12 cellular contexts compared by ENCODE assay signal in the genomic region with DNA sequence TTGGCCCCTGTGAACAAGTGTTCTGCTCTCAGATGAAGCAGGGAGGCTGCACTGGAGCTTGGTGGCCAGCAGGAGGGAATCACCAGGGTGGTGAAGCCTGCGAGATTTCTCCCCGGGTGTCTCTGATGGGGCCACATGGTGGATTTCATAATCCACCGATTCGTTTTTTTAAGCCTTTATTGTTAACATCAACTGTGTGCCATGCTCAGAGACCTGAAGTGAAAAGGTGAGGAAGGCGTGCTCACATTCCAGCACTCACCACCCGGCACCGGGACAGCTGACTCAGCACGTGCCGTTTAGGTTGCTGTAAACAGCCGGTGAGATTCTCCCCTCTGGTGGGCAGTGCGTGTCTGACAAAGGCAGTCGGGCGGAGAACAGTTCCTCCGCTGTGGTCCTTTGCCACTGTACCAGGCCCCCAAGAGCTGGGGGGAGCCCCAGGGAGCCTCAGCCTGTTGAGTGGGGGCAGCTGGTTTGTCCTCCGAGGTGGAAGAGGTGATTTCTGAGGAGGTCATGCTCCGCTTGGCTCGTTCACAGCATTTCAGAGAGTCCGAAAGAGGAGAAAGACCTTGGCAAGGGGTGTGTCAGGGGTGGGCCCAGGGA. TPM values are rescaled to one million over a fixed set of nuclear protein-coding genes. Genes with fewer than 3 reads are reported as not detected.
DNase-seq lines count a peak whose midpoint lies in the region; FAIRE-seq and TF ChIP-seq lines count a peak whose summit lies in the region.
"Had no signal": no experiment of that assay in that cellular context is flagged by ENCODE, and none has a peak within 500 bp of the region (broad histone marks: within the 10 kb centered on the region; RNA-seq: fewer than 3 reads in every experiment).

No MANE protein-coding gene starts in this region.

- no peak for TF ChIP-seq POLR2A in endothelial cell of umbilical vein (IDR thresholded peaks at IDR 0.05; ENCODE audit: low read depth, low read length)

- peaks cover 0 to 26% of the 10 kb centered on the region in 2 experiments for H3K36me3 ChIP-seq in endothelial cell of umbilical vein (ENCODE audit: control insufficient read depth in 2 of 2, extremely low read depth in 1 of 2, insufficient read depth in 2 of 2, low read length in 2 of 2)
- H3K36me3 ChIP-seq in colonic mucosa, result peaks cover 6% of the 10 kb centered on the region

- CTCF ChIA-PET in endothelial cell of umbilical vein (lab: Charles Lee), result interaction anchor here (0.8 to 1.2 kb wide), 5 partner anchors 9 to 121 kb away, joined by 3 to 6 read pairs (median 3); partner anchors contain the start of gene AHRR

- no peaks in the 10 kb centered on the region for H3K27me3 Mint-ChIP-seq in progenitor cell of endocrine pancreas
- no peaks in the 10 kb centered on the region for H3K27me3 Mint-ChIP-seq in activated T-cell treated with anti-CD3 and anti-CD28 coated beads, Interleukin-2, amount 50 U/mL, for 24 hours

- no peak overlapping the region for H3K4me3 Mint-ChIP-seq in progenitor cell of endocrine pancreas (ENCODE audit: low read depth)
- H3K4me3 Mint-ChIP-seq in activated T-cell treated with anti-CD3 and anti-CD28 coated beads, Interleukin-2, amount 50 U/mL, for 24 hours, result no peak overlapping the region

- BruUV-seq in endothelial cell of umbilical vein (replicated peaks; lab: Mats Ljungman, UMichigan), result no TSS peak

- no peak overlapping the region for H3K27ac ChIP-seq in endothelial cell of umbilical vein (ENCODE audit: insufficient read depth, low read depth, low read length)
- no peak overlapping the region for H3K27ac ChIP-seq in colonic mucosa
- H3K27ac ChIP-seq: suprapubic skin had no signal

- peaks cover 11% of the 10 kb centered on the region for H3K4me1 Mint-ChIP-seq in progenitor cell of endocrine pancreas (ENCODE audit: low read depth)
- H3K4me1 Mint-ChIP-seq in activated T-cell treated with anti-CD3 and anti-CD28 coated beads, Interleukin-2, amount 50 U/mL, for 24 hours (ENCODE audit: low read depth), result no peaks in the 10 kb centered on the region

- peaks cover 16% of the 10 kb centered on the region for H3K79me2 ChIP-seq in endothelial cell of umbilical vein (ENCODE audit: control insufficient read depth, insufficient read depth, low read length)

- no peak overlapping the region for H3K27ac Mint-ChIP-seq in progenitor cell of endocrine pancreas
- H3K27ac Mint-ChIP-seq in activated T-cell treated with anti-CD3 and anti-CD28 coated beads, Interleukin-2, amount 50 U/mL, for 24 hours, result no peak overlapping the region

- H3K9ac ChIP-seq in endothelial cell of umbilical vein (replicated peaks; ENCODE audit: extremely low read depth, insufficient read depth, low read length) (no peak overlapping the region), colonic mucosa (ENCODE audit: low read depth in 2 of 2, low read length in 2 of 2) (no peak overlapping the region)

- TF ChIP-seq CTCF in GM12864 (IDR thresholded peaks at IDR 0.05; ENCODE audit: low read depth, low read length, missing control alignments) (peak; percentile 18), endothelial cell of umbilical vein (IDR thresholded peaks at IDR 0.05; ENCODE audit: extremely low read depth in 1 of 2, insufficient read depth in 1 of 2, low read depth in 1 of 2, low read length in 2 of 2) (peak; percentile 14 to 17), progenitor cell of endocrine pancreas (IDR thresholded peaks at IDR 0.05; ENCODE audit: unreplicated experiment) (peak; percentile 33), colonic mucosa (IDR thresholded peaks at IDR 0.05) (no peak)

- dilution Hi-C loops in endothelial cell of umbilical vein (cut with MboI; ENCODE audit: extremely low pct_ligation_motif_present, low sequenced_read_pairs), result no loop called here

- H3K27me3 ChIP-seq in endothelial cell of umbilical vein (ENCODE audit: control insufficient read depth in 2 of 2, insufficient read depth in 2 of 2, low read length in 2 of 2), result no peaks in the 10 kb centered on the region
- no peaks in the 10 kb centered on the region for H3K27me3 ChIP-seq in colonic mucosa
- H3K27me3 ChIP-seq: suprapubic skin had no signal

- intact Hi-C loops in endothelial cell of umbilical vein (cut with micrococcal nuclease) (no loop called here), colonic mucosa (cut with DNase I) (no loop called here)

- H3K4me2 ChIP-seq in endothelial cell of umbilical vein (ENCODE audit: insufficient read depth, low read length), result no peak overlapping the region

- H3K9me3 Mint-ChIP-seq in progenitor cell of endocrine pancreas (ENCODE audit: low read depth), result no peaks in the 10 kb centered on the region
- H3K9me3 Mint-ChIP-seq in activated T-cell treated with anti-CD3 and anti-CD28 coated beads, Interleukin-2, amount 50 U/mL, for 24 hours, result no peaks in the 10 kb centered on the region

- H3K9me3 ChIP-seq in endothelial cell of umbilical vein (replicated peaks; ENCODE audit: control insufficient read depth, insufficient read depth, low read length), result no peaks in the 10 kb centered on the region
- H3K9me3 ChIP-seq in colonic mucosa, result no peaks in the 10 kb centered on the region
- H3K9me3 ChIP-seq: suprapubic skin had no signal

- no peak for DNase-seq in GM12864 (ENCODE audit: low read depth)
- DNase-seq in LoVo (ENCODE audit: low spot score), result peak; percentile 27
- no peak for DNase-seq in endothelial cell of umbilical vein (ENCODE audit: low read depth, low spot score)
- DNase-seq in progenitor cell of endocrine pancreas (ENCODE audit: low spot score, unreplicated experiment), result no peak
- no peak for DNase-seq in NCI-H1092 treated with DMSO at 0.1 percent for 48 hours (lab: John Stamatoyannopoulos, UW)
- DNase-seq in colonic mucosa, result no peak
- DNase-seq in foreskin melanocyte, result no peak
- DNase-seq in activated T-cell treated with anti-CD3 and anti-CD28 coated beads, Interleukin-2, amount 50 U/mL, for 24 hours, result no peak
- DNase-seq: erythroblast, NCI-H2171 treated with DMSO at 0.1 percent for 48 hours, T-helper 2 cell had no signal

- POLR2A ChIA-PET in endothelial cell of umbilical vein (lab: Charles Lee), result no interaction called here

- no peaks in the 10 kb centered on the region for H4K20me1 ChIP-seq in endothelial cell of umbilical vein (replicated peaks; ENCODE audit: control insufficient read depth, extremely low read depth, insufficient read depth, low read length)

- H3K4me1 ChIP-seq in endothelial cell of umbilical vein (ENCODE audit: control insufficient read depth, extremely low read depth, insufficient read depth, low read length) (peaks cover 17% of the 10 kb centered on the region), colonic mucosa (no peaks in the 10 kb centered on the region)
- H3K4me1 ChIP-seq: suprapubic skin had no signal

- H3K4me3 ChIP-seq in GM12864 (ENCODE audit: low read depth, low read length) (no peak overlapping the region), endothelial cell of umbilical vein (replicated peaks in 1 of 3; ENCODE audit: insufficient read depth in 1 of 3, low read depth in 1 of 3, low read length in 3 of 3) (no peak overlapping the region), colonic mucosa (no peak overlapping the region)
- H3K4me3 ChIP-seq: suprapubic skin had no signal

- FAIRE-seq in endothelial cell of umbilical vein (lab: Jason Lieb, UNC), result no peak

- no peaks in the 10 kb centered on the region for H3K9me1 ChIP-seq in endothelial cell of umbilical vein (replicated peaks; ENCODE audit: control insufficient read depth, extremely low read depth, insufficient read depth, low read length)

- peaks cover 4% of the 10 kb centered on the region for H3K36me3 Mint-ChIP-seq in progenitor cell of endocrine pancreas (ENCODE audit: insufficient read depth)
- H3K36me3 Mint-ChIP-seq in activated T-cell treated with anti-CD3 and anti-CD28 coated beads, Interleukin-2, amount 50 U/mL, for 24 hours (ENCODE audit: low read depth), result peaks cover 79% of the 10 kb centered on the region

- H2AFZ ChIP-seq in endothelial cell of umbilical vein (ENCODE audit: low read depth, low read length), result no peak overlapping the region

TF ChIP-seq in endothelial cell of umbilical vein, 7 proteins besides CTCF, POLR2A, EP300 and RAD21:
- no peak for TF ChIP-seq JUN (IDR thresholded peaks at IDR 0.05; ENCODE audit: borderline replicate concordance, insufficient read depth, insufficient read length, low read depth)
- TF ChIP-seq, protein P1, sequence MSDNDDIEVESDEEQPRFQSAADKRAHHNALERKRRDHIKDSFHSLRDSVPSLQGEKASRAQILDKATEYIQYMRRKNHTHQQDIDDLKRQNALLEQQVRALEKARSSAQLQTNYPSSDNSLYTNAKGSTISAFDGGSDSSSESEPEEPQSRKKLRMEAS (IDR thresholded peaks at IDR 0.05; ENCODE audit: insufficient read depth, insufficient read length), result no peak
- no peak for TF ChIP-seq POLR2AphosphoS5 (IDR thresholded peaks at IDR 0.05; ENCODE audit: insufficient read depth, low read depth, low read length)
- TF ChIP-seq GATA2 (IDR thresholded peaks at IDR 0.05; ENCODE audit: insufficient read depth, insufficient read length, low read depth, low read length), result no peak
- no peak for TF ChIP-seq FOS (IDR thresholded peaks at IDR 0.05; ENCODE audit: borderline replicate concordance, insufficient read depth, low read length)
- TF ChIP-seq MYC (IDR thresholded peaks at IDR 0.05; ENCODE audit: low read depth, low read length), result no peak
- TF ChIP-seq EZH2 (IDR thresholded peaks at IDR 0.05; ENCODE audit: borderline replicate concordance, low read depth, low read length, severe bottlenecking), result no peak

RNA-seq across cellular contexts. Expression of gene AHRR, which starts 12.7 kb away (rescaled TPM):
- total RNA-seq in endothelial cell of umbilical vein (3.1 and 5.1 TPM in 2 replicates), progenitor cell of endocrine pancreas (0.69 and 1.3 TPM in 2 replicates), colonic mucosa (1 to 10 TPM; 1.9 to 2.1 TPM)
- 7.1 and 7.3 TPM in 2 replicates for polyA plus RNA-seq in endothelial cell of umbilical vein
- 4.2 and 6.1 TPM in 2 replicates for polyA plus RNA-seq in endothelial cell of umbilical vein (2011; cell fraction: cytosol; rRNA removed)
- 31.8 and 34.4 TPM in 2 replicates for polyA plus RNA-seq in endothelial cell of umbilical vein (2011; cell fraction: nucleus; rRNA removed)
- 4.8 and 5.4 TPM in 2 replicates for polyA plus RNA-seq in endothelial cell of umbilical vein (2012)
- polyA minus RNA-seq in endothelial cell of umbilical vein, result 5.6 and 7.4 TPM in 2 replicates
- polyA minus RNA-seq in endothelial cell of umbilical vein (2011; cell fraction: cytosol; rRNA and poly(A)+ RNA removed), result 7.0 TPM
- 10.2 and 12.1 TPM in 2 replicates for polyA minus RNA-seq in endothelial cell of umbilical vein (2011; cell fraction: nucleus; rRNA and poly(A)+ RNA removed)

RNA-seq across cellular contexts. Expression of gene PDCD6, which starts 37.3 kb away (rescaled TPM):
- 79.8 and 83.3 TPM in 2 replicates for total RNA-seq in endothelial cell of umbilical vein
- polyA plus RNA-seq in endothelial cell of umbilical vein, result 223 and 247 TPM in 2 replicates
- 206 and 215 TPM in 2 replicates for polyA plus RNA-seq in endothelial cell of umbilical vein (2011; cell fraction: cytosol; rRNA removed)
- polyA plus RNA-seq in endothelial cell of umbilical vein (2011; cell fraction: nucleus; rRNA removed), result 155 and 164 TPM in 2 replicates
- polyA plus RNA-seq in endothelial cell of umbilical vein (2012), result 109 and 126 TPM in 2 replicates
- polyA minus RNA-seq in endothelial cell of umbilical vein, result 160 and 180 TPM in 2 replicates
- 129 TPM for polyA minus RNA-seq in endothelial cell of umbilical vein (2011; cell fraction: cytosol; rRNA and poly(A)+ RNA removed)
- polyA minus RNA-seq in endothelial cell of umbilical vein (2011; cell fraction: nucleus; rRNA and poly(A)+ RNA removed), result 47.2 and 48.4 TPM in 2 replicates
- 79.2 and 87.2 TPM in 2 replicates for total RNA-seq in progenitor cell of endocrine pancreas
- total RNA-seq in colonic mucosa, result 100 to 1,000 TPM; 111 to 142 TPM
